In the genomic region with DNA sequence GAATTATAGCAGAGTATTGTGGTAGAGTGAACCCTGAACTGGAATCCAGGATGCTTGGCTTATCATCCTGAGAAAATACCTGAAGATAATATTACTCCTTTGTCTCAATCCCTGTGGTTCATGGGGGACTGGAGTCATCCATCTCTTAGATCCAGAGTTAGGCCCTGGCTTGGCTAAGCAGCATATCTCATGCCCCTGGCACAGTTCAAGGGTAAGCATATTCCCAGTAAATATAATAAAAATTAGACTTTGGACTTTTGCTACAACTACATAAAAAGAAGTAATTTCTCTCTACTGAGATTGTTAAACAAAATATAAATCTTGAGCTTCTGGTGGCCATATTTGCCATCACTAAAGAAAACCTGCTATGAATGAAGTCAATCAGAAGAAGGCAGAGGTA, we compare ENCODE assay signal across 33 cellular contexts.
"Had no signal": no experiment of that assay in that cellular context is flagged by ENCODE, and none has a peak within 500 bp of the region (broad histone marks: within the 10 kb centered on the region; RNA-seq: fewer than 3 reads in every experiment).

No MANE protein-coding gene starts in this region.

- H3K27ac ChIP-seq: ascending aorta, cardiac muscle cell, WERI-Rb-1 had no signal

- H3K36me3 ChIP-seq: ascending aorta, cardiac muscle cell, WERI-Rb-1 had no signal

- H3K4me3 ChIP-seq: ascending aorta, cardiac muscle cell had no signal

- H3K4me1 ChIP-seq: ascending aorta had no signal

- ATAC-seq: activated CD4-positive, alpha-beta T cell treated with anti-CD3 and anti-CD28 coated beads for 36 hours; activated CD4-positive, CD25-positive, alpha-beta regulatory T cell treated with anti-CD3 and anti-CD28 coated beads, Interleukin-2, amount 50 U/mL, for 24 hours; activated CD8-positive, alpha-beta memory T cell treated with anti-CD3 and anti-CD28 coated beads, Interleukin-2, amount 10 ng/mL, durations not matched to agents 7 days and 5 days; activated CD8-positive, alpha-beta T cell treated with anti-CD3 and anti-CD28 coated beads, Interleukin-2, amount 10 ng/mL, durations not matched to agents 7 days and 5 days; activated naive CD8-positive, alpha-beta T cell treated with anti-CD3 and anti-CD28 coated beads, Interleukin-2, amount 50 U/mL, for 24 hours; WTC11 had no signal

- H3K9me3 ChIP-seq: ascending aorta had no signal

- DNase-seq: activated CD4-positive, alpha-beta memory T cell treated with anti-CD3 and anti-CD28 coated beads, Interleukin-2, amount 10 ng/mL, durations not matched to agents 7 days and 5 days; activated CD4-positive, alpha-beta T cell treated with anti-CD3 and anti-CD28 coated beads for 1 hour; activated CD4-positive, alpha-beta T cell treated with anti-CD3 and anti-CD28 coated beads for 36 hours; activated CD4-positive, alpha-beta T cell treated with anti-CD3 and anti-CD28 coated beads for 48 hours; activated CD4-positive, alpha-beta T cell treated with anti-CD3 and anti-CD28 coated beads, Interleukin-2, amount 10 ng/mL, durations not matched to agents 7 days and 5 days; activated CD4-positive, alpha-beta T cell treated with anti-CD3 and anti-CD28 coated beads, Interleukin-2, amount 50 U/mL, for 48 hours; activated CD4-positive, CD25-positive, alpha-beta regulatory T cell; activated CD8-positive, alpha-beta memory T cell treated with anti-CD3 and anti-CD28 coated beads for 24 hours; activated CD8-positive, alpha-beta memory T cell treated with anti-CD3 and anti-CD28 coated beads, Interleukin-2, amount 10 ng/mL, durations not matched to agents 7 days and 5 days; activated CD8-positive, alpha-beta memory T cell treated with anti-CD3 and anti-CD28 coated beads, Interleukin-2, amount 50 U/mL, for 48 hours; activated CD8-positive, alpha-beta T cell treated with anti-CD3 and anti-CD28 coated beads, Interleukin-2, amount 10 ng/mL, durations not matched to agents 7 days and 5 days; activated effector memory CD4-positive, alpha-beta T cell treated with Interleukin-2 at 50 U/mL for 16 hours; activated gamma-delta T cell; activated naive CD4-positive, alpha-beta T cell treated with anti-CD3 and anti-CD28 coated beads, Interleukin-2, amount 10 ng/mL, durations not matched to agents 7 days and 5 days; activated naive CD4-positive, alpha-beta T cell treated with Interleukin-2 at 50 U/mL for 16 hours; activated naive CD8-positive, alpha-beta T cell treated with anti-CD3 and anti-CD28 coated beads, Interleukin-2, amount 10 ng/mL, durations not matched to agents 7 days and 5 days; activated naive CD8-positive, alpha-beta T cell treated with anti-CD3 and anti-CD28 coated beads, Interleukin-2, amount 50 U/mL, for 24 hours; activated T-cell treated with anti-CD3 and anti-CD28 coated beads, Interleukin-2, amount 50 U/mL, for 24 hours; activated T-cell treated with anti-CD3 and anti-CD28 coated beads, Interleukin-2, amount 50 U/mL, for 48 hours; amygdala; anterior cingulate cortex; caudate nucleus; cerebellar nuclear complex; T-helper 1 cell; T-helper 2 cell; T-helper 9 cell; WERI-Rb-1 had no signal

- FAIRE-seq: bronchial epithelial cell, TTC549 had no signal

- H3K27me3 ChIP-seq: ascending aorta, cardiac muscle cell had no signal
